Comparison of ENCODE assay signal across 12 cellular contexts in the genomic region with DNA sequence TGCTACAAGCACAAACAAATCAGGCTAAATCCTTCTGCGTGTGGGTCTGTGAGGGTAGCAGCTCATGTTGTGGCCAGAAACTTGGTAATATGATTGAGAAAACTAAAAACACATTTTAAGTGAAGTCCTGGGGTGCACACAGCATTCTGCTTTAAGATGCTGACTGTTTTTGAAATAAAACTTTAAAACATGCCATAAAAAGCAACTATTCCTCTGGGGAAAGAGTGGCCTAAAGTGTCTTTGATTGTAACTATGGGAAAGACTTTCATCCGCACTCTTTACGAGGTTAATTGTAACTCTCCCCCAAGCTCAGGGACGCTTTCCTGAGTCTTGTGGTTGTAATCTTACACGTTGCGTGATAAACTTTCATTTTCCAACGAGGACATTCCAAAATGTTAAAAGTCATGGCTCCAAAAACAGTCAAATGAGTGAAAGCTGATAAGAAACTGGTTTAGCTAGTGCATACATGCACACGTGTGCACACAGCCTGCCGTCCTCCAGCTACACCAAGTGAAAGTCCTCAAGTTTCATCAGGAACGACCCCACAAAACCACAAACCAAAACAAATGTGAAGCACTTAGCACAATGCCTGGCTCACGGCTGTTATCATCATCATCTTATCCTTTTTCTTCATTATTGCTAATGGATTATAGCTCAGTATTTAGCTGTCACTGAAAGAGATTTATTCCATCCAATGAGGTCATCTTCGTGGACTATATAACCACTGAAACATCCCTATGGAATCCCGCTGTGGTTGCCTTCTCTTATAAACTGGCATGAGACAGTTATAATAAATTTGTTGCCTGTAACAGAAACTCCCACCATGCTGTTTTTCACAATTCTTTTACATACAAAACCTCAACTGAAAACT. TPM values are rescaled to one million over a fixed set of nuclear protein-coding genes. Genes with fewer than 3 reads are reported as not detected.
DNase-seq lines count a peak whose midpoint lies in the region; ATAC-seq and TF ChIP-seq lines count a peak whose summit lies in the region.
"Had no signal": no experiment of that assay in that cellular context is flagged by ENCODE, and none has a peak within 500 bp of the region (broad histone marks: within the 10 kb centered on the region; RNA-seq: fewer than 3 reads in every experiment).

No MANE protein-coding gene starts in this region.

- DNase-seq in NCI-H187 treated with DMSO at 0.1 percent for 48 hours (lab: John Stamatoyannopoulos, UW) (peak; percentile 11), NCI-H187 (lab: John Stamatoyannopoulos, UW) (no peak), SK-N-SH (peak; percentile 13), foreskin fibroblast (peak; percentile 68 to 81), type B pancreatic cell (ENCODE audit: extremely low spot score, unreplicated experiment) (no peak), NCI-H748 (lab: John Stamatoyannopoulos, UW; ENCODE audit: unreplicated experiment) (no peak)
- no peak for DNase-seq in effector CD4-positive, alpha-beta T cell
- DNase-seq: SHP77 had no signal

- H3K4me1 ChIP-seq in SK-N-SH (ENCODE audit: control insufficient read depth in 1 of 2, insufficient read depth in 2 of 2, low read depth in 1 of 2, low read length in 1 of 2), result peaks cover 4 to 6% of the 10 kb centered on the region in 2 experiments; a peak in 3 of 4 replicates

- peak overlapping the region in 1 of 2 experiments; percentile 54; a peak in 2 of 4 replicates for H3K27ac ChIP-seq in SK-N-SH (ENCODE audit: low read depth in 2 of 2, low read length in 1 of 2)
- H3K27ac ChIP-seq: 22Rv1 had no signal

- H3K9ac ChIP-seq in SK-N-SH, result no peak overlapping the region

- peaks cover 6% of the 10 kb centered on the region for H3F3A ChIP-seq in SK-N-SH (replicated peaks; ENCODE audit: insufficient read depth)

- H4K20me1 ChIP-seq in SK-N-SH (ENCODE audit: insufficient read depth), result no peaks in the 10 kb centered on the region

- peak overlapping the region; percentile 21 for H3K27ac Mint-ChIP-seq in type B pancreatic cell

- peak overlapping the region; percentile 53; the same call in 1 of the 2 replicates for H3K4me2 ChIP-seq in SK-N-SH

- H3K27me3 Mint-ChIP-seq in type B pancreatic cell, result no peaks in the 10 kb centered on the region

- CTCF ChIA-PET in SK-N-SH (lab: Yijun Ruan, JAX), result interaction anchor here (0.6 kb wide), 1 partner anchor 60 kb away, joined by 3 read pairs; no protein-coding TSS in a partner anchor

- no peaks in the 10 kb centered on the region for H3K36me3 ChIP-seq in SK-N-SH (replicated peaks in 1 of 2; ENCODE audit: control insufficient read depth in 1 of 2, insufficient read depth in 2 of 2, low read length in 1 of 2)

- H3K36me3 Mint-ChIP-seq in type B pancreatic cell, result no peaks in the 10 kb centered on the region

- H3K9me3 ChIP-seq in SK-N-SH, result no peaks in the 10 kb centered on the region

- 38% methylated on average over 13 of the region's 13 CpGs for WGBS in SK-N-SH (ENCODE audit: low lambda C conversion rate)

- H3K27me3 ChIP-seq in SK-N-SH (ENCODE audit: insufficient read depth), result no peaks in the 10 kb centered on the region

- H3K4me1 Mint-ChIP-seq in type B pancreatic cell (ENCODE audit: unreplicated experiment), result peaks cover 49% of the 10 kb centered on the region

- TF ChIP-seq CTCF in SK-N-SH (IDR thresholded peaks at IDR 0.05), result no peak
- TF ChIP-seq CTCF in foreskin fibroblast (IDR thresholded peaks at IDR 0.05; ENCODE audit: low read depth, low read length), result no peak
- no peak for TF ChIP-seq CTCF in type B pancreatic cell (conservative IDR thresholded peaks at IDR 0.05)

- peak; percentile 42 to 94; a peak in 3 of 4 replicates for TF ChIP-seq EP300 in SK-N-SH (IDR thresholded peaks at IDR 0.05; ENCODE audit: borderline replicate concordance in 1 of 2, low read depth in 1 of 2, low read length in 1 of 2)

- ATAC-seq in HG02884 (IDR thresholded peaks at IDR 0.05; ENCODE audit: unreplicated experiment), result no peak
- ATAC-seq: K562 had no signal

- H3K79me2 ChIP-seq in SK-N-SH (ENCODE audit: insufficient read depth), result no peaks in the 10 kb centered on the region

- no peak overlapping the region for H3K4me3 ChIP-seq in SK-N-SH (ENCODE audit: low read depth in 2 of 2, low read length in 1 of 2)
- H3K4me3 ChIP-seq in foreskin fibroblast (ENCODE audit: low read depth in 1 of 2, low read length in 2 of 2), result peak overlapping the region; percentile 26 to 30
- H3K4me3 ChIP-seq: K562 had no signal

- H3K4me3 Mint-ChIP-seq in type B pancreatic cell, result peak overlapping the region; percentile 8
- H3K4me3 Mint-ChIP-seq: neural crest cell had no signal

- H3K9me3 Mint-ChIP-seq in type B pancreatic cell, result no peaks in the 10 kb centered on the region
- H3K9me3 Mint-ChIP-seq: neural crest cell had no signal

- TF ChIP-seq RAD21 in SK-N-SH (IDR thresholded peaks at IDR 0.05; ENCODE audit: low read length), result no peak

- H2AFZ ChIP-seq in SK-N-SH (ENCODE audit: low read depth), result no peak overlapping the region

- H3K9me2 ChIP-seq in SK-N-SH, result no peaks in the 10 kb centered on the region

- POLR2A ChIA-PET in SK-N-SH (lab: Yijun Ruan, JAX), result no interaction called here

TF ChIP-seq in SK-N-SH, 30 proteins besides CTCF, POLR2A, EP300 and RAD21 (continues in another document):
- TF ChIP-seq SIN3A (IDR thresholded peaks at IDR 0.05; ENCODE audit: borderline replicate concordance, low read depth, low read length), result peak; percentile 49; the same call in 1 of the 2 replicates
- peak; percentile 96 for TF ChIP-seq TEAD4 (IDR thresholded peaks at IDR 0.05; ENCODE audit: borderline replicate concordance, insufficient read depth)
- no peak for TF ChIP-seq NRF1 (IDR thresholded peaks at IDR 0.05; ENCODE audit: low read depth, low read length)
- TF ChIP-seq, protein P1, sequence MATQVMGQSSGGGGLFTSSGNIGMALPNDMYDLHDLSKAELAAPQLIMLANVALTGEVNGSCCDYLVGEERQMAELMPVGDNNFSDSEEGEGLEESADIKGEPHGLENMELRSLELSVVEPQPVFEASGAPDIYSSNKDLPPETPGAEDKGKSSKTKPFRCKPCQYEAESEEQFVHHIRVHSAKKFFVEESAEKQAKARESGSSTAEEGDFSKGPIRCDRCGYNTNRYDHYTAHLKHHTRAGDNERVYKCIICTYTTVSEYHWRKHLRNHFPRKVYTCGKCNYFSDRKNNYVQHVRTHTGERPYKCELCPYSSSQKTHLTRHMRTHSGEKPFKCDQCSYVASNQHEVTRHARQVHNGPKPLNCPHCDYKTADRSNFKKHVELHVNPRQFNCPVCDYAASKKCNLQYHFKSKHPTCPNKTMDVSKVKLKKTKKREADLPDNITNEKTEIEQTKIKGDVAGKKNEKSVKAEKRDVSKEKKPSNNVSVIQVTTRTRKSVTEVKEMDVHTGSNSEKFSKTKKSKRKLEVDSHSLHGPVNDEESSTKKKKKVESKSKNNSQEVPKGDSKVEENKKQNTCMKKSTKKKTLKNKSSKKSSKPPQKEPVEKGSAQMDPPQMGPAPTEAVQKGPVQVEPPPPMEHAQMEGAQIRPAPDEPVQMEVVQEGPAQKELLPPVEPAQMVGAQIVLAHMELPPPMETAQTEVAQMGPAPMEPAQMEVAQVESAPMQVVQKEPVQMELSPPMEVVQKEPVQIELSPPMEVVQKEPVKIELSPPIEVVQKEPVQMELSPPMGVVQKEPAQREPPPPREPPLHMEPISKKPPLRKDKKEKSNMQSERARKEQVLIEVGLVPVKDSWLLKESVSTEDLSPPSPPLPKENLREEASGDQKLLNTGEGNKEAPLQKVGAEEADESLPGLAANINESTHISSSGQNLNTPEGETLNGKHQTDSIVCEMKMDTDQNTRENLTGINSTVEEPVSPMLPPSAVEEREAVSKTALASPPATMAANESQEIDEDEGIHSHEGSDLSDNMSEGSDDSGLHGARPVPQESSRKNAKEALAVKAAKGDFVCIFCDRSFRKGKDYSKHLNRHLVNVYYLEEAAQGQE (IDR thresholded peaks at IDR 0.05; ENCODE audit: low read depth, low read length), result peak; percentile 47; the same call in 1 of the 2 replicates
- TF ChIP-seq, protein P2, sequence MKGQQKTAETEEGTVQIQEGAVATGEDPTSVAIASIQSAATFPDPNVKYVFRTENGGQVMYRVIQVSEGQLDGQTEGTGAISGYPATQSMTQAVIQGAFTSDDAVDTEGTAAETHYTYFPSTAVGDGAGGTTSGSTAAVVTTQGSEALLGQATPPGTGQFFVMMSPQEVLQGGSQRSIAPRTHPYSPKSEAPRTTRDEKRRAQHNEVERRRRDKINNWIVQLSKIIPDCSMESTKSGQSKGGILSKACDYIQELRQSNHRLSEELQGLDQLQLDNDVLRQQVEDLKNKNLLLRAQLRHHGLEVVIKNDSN (IDR thresholded peaks at IDR 0.05; ENCODE audit: borderline replicate concordance, low read depth), result no peak
- 0 out of 2 replicates have a peak, but pooled peaks have one; percentile 19 for TF ChIP-seq GATA2 (CRISPR knock-in tag; IDR thresholded peaks at IDR 0.05)
- no peak for TF ChIP-seq MXI1 (IDR thresholded peaks at IDR 0.05; ENCODE audit: low read depth, low read length)
- TF ChIP-seq, protein P3, sequence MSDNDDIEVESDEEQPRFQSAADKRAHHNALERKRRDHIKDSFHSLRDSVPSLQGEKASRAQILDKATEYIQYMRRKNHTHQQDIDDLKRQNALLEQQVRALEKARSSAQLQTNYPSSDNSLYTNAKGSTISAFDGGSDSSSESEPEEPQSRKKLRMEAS (IDR thresholded peaks at IDR 0.05; ENCODE audit: low read depth), result peak; percentile 78
- TF ChIP-seq, protein P4, sequence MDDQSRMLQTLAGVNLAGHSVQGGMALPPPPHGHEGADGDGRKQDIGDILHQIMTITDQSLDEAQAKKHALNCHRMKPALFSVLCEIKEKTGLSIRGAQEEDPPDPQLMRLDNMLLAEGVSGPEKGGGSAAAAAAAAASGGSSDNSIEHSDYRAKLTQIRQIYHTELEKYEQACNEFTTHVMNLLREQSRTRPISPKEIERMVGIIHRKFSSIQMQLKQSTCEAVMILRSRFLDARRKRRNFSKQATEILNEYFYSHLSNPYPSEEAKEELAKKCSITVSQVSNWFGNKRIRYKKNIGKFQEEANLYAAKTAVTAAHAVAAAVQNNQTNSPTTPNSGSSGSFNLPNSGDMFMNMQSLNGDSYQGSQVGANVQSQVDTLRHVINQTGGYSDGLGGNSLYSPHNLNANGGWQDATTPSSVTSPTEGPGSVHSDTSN (IDR thresholded peaks at IDR 0.05), result peak; percentile 98
- peak; percentile 51; the same call in 1 of the 2 replicates for TF ChIP-seq MEF2A (IDR thresholded peaks at IDR 0.05; ENCODE audit: borderline replicate concordance, low read depth)
- TF ChIP-seq POLR2AphosphoS5 (IDR thresholded peaks at IDR 0.05; ENCODE audit: low read depth, low read length), result peak; percentile 82

RNA-seq across cellular contexts. Expression of a gene that starts 56.4 kb away (rescaled TPM):
- polyA plus RNA-seq in SK-N-SH (2012; rRNA removed), result 0.03 TPM in 1 of 2 replicates, not detected in the other
- 0.01 TPM in 2 replicates for polyA plus RNA-seq in SK-N-SH (2012; cell fraction: cytosol; rRNA removed)
- polyA plus RNA-seq in SK-N-SH (2012; cell fraction: nucleus; rRNA removed), result 0.08 and 0.18 TPM in 2 replicates
- total RNA-seq in type B pancreatic cell (ENCODE audit: low replicate concordance), result 0.48 TPM in 1 of 2 replicates, not detected in the other
- total RNA-seq: K562 had no signal

Comparison
In these comparisons a context has a peak if more than half of its experiments do, and no peak if none do; other contexts are left out.
1. DNase-seq: peak in NCI-H187 treated with DMSO at 0.1 percent for 48 hours (single experiment), SK-N-SH (single experiment) and foreskin fibroblast (2 of 2); none in NCI-H187 (0 of 2), type B pancreatic cell (single experiment), NCI-H748 (single experiment) and effector CD4-positive, alpha-beta T cell (single experiment).
2. H3K4me3 ChIP-seq: peak in foreskin fibroblast (2 of 2); none in SK-N-SH (0 of 2).